In the genomic region with DNA sequence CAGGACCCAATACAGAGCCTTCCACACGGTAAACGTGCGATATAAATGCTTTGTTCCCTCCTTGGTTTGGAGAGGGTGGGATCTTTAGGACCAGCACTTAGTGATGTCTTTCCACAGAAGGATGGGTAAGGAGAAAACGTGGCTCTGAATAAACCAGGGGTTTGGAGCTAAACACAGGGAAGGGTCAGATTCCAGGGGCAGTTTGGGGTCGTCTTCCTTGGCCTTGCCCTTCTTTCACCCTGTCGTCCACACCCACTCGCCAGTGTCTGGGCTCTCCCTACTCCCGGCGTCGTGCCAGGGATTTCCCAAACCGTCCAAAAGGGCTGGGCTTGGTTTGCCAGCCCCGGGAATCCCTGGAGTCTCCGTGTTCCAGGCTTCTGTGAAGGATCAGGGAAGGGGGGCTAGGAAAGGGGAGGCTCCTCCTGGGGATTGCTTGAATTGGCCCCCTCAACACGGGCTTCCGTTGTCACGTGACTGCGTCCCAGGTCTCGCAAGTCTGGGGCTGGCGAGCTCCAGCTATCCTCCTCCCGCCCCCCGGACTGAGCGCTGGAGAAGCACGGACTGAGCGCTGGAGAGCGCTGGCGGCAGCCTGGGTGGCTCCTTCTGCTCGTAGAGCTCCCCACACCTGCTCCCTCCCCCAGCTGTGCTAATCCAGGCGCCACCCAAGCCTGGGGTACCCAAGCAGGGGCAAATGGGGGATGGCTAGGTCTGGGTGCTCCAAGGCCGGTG, we compare ENCODE assay signal across 8 cellular contexts. TPM values are rescaled to one million over a fixed set of nuclear protein-coding genes. Genes with fewer than 3 reads are reported as not detected.
DNase-seq lines count a peak whose midpoint lies in the region; ATAC-seq and TF ChIP-seq lines count a peak whose summit lies in the region.

No MANE protein-coding gene starts in this region.

- H3K27me3 Mint-ChIP-seq in CD14-positive monocyte (ENCODE audit: low read depth in 3 of 3): peaks cover 0 to 5% (median 2%) of the 10 kb centered on the region in 3 donors
- no peaks in the 10 kb centered on the region for H3K27me3 Mint-ChIP-seq in stimulated activated memory B cell treated with anti-CD40 and anti-IgM and Interleukin-4, amounts not matched to agents 10 μg/mL and 1 μg/mL and 100 μg/mL, for 72 hours

- H3K4me3 ChIP-seq in RWPE2 (ENCODE audit: severe bottlenecking): peak overlapping the region; percentile 18

- H3K9me3 ChIP-seq in RWPE2 (ENCODE audit: severe bottlenecking): no peaks in the 10 kb centered on the region

- H3K4me3 Mint-ChIP-seq in CD14-positive monocyte: peak overlapping the region; percentile 73 to 80
- H3K4me3 Mint-ChIP-seq in stimulated activated memory B cell treated with anti-CD40 and anti-IgM and Interleukin-4, amounts not matched to agents 10 μg/mL and 1 μg/mL and 100 μg/mL, for 72 hours: peak overlapping the region; percentile 84

- H3K27ac ChIP-seq in RWPE2 (ENCODE audit: poor library complexity, severe bottlenecking): peak overlapping the region; percentile 99

- TF ChIP-seq CTCF in CD14-positive monocyte (IDR thresholded peaks at IDR 0.05): no peak
- TF ChIP-seq CTCF in RWPE2 (IDR thresholded peaks at IDR 0.05; ENCODE audit: poor library complexity, severe bottlenecking): no peak

- peaks cover 58% of the 10 kb centered on the region for H3K4me1 ChIP-seq in RWPE2 (ENCODE audit: insufficient read depth, poor library complexity, severe bottlenecking)

- intact Hi-C loops in CD14-positive monocyte (cut with micrococcal nuclease): no loop called here
- intact Hi-C loops in left colon (cut with DNase I, micrococcal nuclease): loop anchor here in 1 of 2 donors (5.0 kb wide), 1 partner anchor 40 kb away; the partner anchor contains the start of gene FKBP5

- H3K9me3 Mint-ChIP-seq in CD14-positive monocyte: no peaks in the 10 kb centered on the region
- no peaks in the 10 kb centered on the region for H3K9me3 Mint-ChIP-seq in stimulated activated memory B cell treated with anti-CD40 and anti-IgM and Interleukin-4, amounts not matched to agents 10 μg/mL and 1 μg/mL and 100 μg/mL, for 72 hours

- ATAC-seq in GM18873 (IDR thresholded peaks at IDR 0.05; ENCODE audit: low FRiP score, unreplicated experiment) (peak; percentile 2), RWPE2 (ENCODE audit: low read depth) (peak; percentile 41), left colon (peak; percentile 12), HG03469 (IDR thresholded peaks at IDR 0.05; ENCODE audit: unreplicated experiment) (no peak)
- ATAC-seq in stimulated activated memory B cell treated with anti-CD40 and anti-IgM and Interleukin-4, amounts not matched to agents 10 μg/mL and 1 μg/mL and 100 μg/mL, for 72 hours: peak; percentile 4

- H3K36me3 Mint-ChIP-seq in CD14-positive monocyte: no peaks in the 10 kb centered on the region
- H3K36me3 Mint-ChIP-seq in stimulated activated memory B cell treated with anti-CD40 and anti-IgM and Interleukin-4, amounts not matched to agents 10 μg/mL and 1 μg/mL and 100 μg/mL, for 72 hours: no peaks in the 10 kb centered on the region

- H3K4me1 Mint-ChIP-seq in CD14-positive monocyte: peaks cover 85% of the 10 kb centered on the region
- peaks cover 41% of the 10 kb centered on the region for H3K4me1 Mint-ChIP-seq in stimulated activated memory B cell treated with anti-CD40 and anti-IgM and Interleukin-4, amounts not matched to agents 10 μg/mL and 1 μg/mL and 100 μg/mL, for 72 hours

- DNase-seq in CD14-positive monocyte (ENCODE audit: low spot score): no peak
- DNase-seq in HT1080 (ENCODE audit: low read depth): peak; percentile 69
- peak; percentile 80 for DNase-seq in RWPE2 (ENCODE audit: low spot score)
- peak; percentile 72 for DNase-seq in dermis blood vessel endothelial cell
- peak; percentile 85 to 92 for DNase-seq in left colon

- no peaks in the 10 kb centered on the region for H3K36me3 ChIP-seq in RWPE2 (ENCODE audit: low read depth)

- no peaks in the 10 kb centered on the region for H3K27me3 ChIP-seq in RWPE2 (ENCODE audit: insufficient read depth, poor library complexity, severe bottlenecking)

- H3K27ac Mint-ChIP-seq in CD14-positive monocyte: peak overlapping the region; percentile 76 to 96 (median 92)
- peak overlapping the region; percentile 80 for H3K27ac Mint-ChIP-seq in stimulated activated memory B cell treated with anti-CD40 and anti-IgM and Interleukin-4, amounts not matched to agents 10 μg/mL and 1 μg/mL and 100 μg/mL, for 72 hours

RNA-seq across cellular contexts. Expression of gene ARMC12, which starts 9.5 kb away (rescaled TPM):
- not detected for polyA plus RNA-seq in CD14-positive monocyte
- total RNA-seq in HT1080 (2014; rRNA removed; shearing (Covaris generic)): not detected in 2 replicates
- 0.07 and 0.10 TPM in 2 replicates for polyA plus RNA-seq in HT1080 (2015; cell fraction: cytosol; rRNA removed)
- 0.11 and 0.12 TPM in 2 replicates for polyA plus RNA-seq in HT1080 (2015; cell fraction: nucleus; rRNA removed)
- total RNA-seq in dermis blood vessel endothelial cell (0.34 and 0.37 TPM in 2 replicates), left colon (under 1 TPM in 1 of 2 donors, not detected in 1; 0.46 TPM)

RNA-seq across cellular contexts. Expression of gene FKBP5, which starts 38.7 kb away (rescaled TPM):
- polyA plus RNA-seq in CD14-positive monocyte: 10 to 100 TPM; 56.9 to 58.5 TPM
- total RNA-seq in HT1080 (2014; rRNA removed; shearing (Covaris generic)): 9.3 and 15.2 TPM in 2 replicates
- 15.4 and 16.7 TPM in 2 replicates for polyA plus RNA-seq in HT1080 (2015; cell fraction: cytosol; rRNA removed)
- polyA plus RNA-seq in HT1080 (2015; cell fraction: nucleus; rRNA removed): 10.4 and 11.0 TPM in 2 replicates
- total RNA-seq in dermis blood vessel endothelial cell: 40.0 and 73.4 TPM in 2 replicates
- total RNA-seq in left colon: 100 to 1,000 TPM in 1 of 2 donors, 10 to 100 TPM in 1; 40.3 to 252 TPM

RNA-seq across cellular contexts. Expression of gene CLPSL2, which starts 49.0 kb away (rescaled TPM):
- polyA plus RNA-seq in CD14-positive monocyte: not detected
- total RNA-seq in HT1080 (2014; rRNA removed; shearing (Covaris generic)): not detected in 2 replicates
- not detected in 2 replicates for polyA plus RNA-seq in HT1080 (2015; cell fraction: cytosol; rRNA removed)
- not detected in 2 replicates for polyA plus RNA-seq in HT1080 (2015; cell fraction: nucleus; rRNA removed)
- total RNA-seq in dermis blood vessel endothelial cell: not detected in 2 replicates
- not detected for total RNA-seq in left colon

RNA-seq across cellular contexts. Expression of gene CLPSL1, which starts 53.4 kb away (rescaled TPM):
- not detected for polyA plus RNA-seq in CD14-positive monocyte
- total RNA-seq in HT1080 (2014; rRNA removed; shearing (Covaris generic)): not detected in 2 replicates
- polyA plus RNA-seq in HT1080 (2015; cell fraction: cytosol; rRNA removed): 0.17 TPM in 1 of 2 replicates, not detected in the other
- not detected in 2 replicates for polyA plus RNA-seq in HT1080 (2015; cell fraction: nucleus; rRNA removed)
- total RNA-seq in dermis blood vessel endothelial cell (not detected in 2 replicates), left colon (not detected)
